8 cellular contexts compared by ENCODE assay signal in genomic region chr11:126212089-126212660, GRCh38. TPM values are rescaled to one million over a fixed set of nuclear protein-coding genes. Genes with fewer than 3 reads are reported as not detected.
DNase-seq lines count a peak whose midpoint lies in the region; ATAC-seq and TF ChIP-seq lines count a peak whose summit lies in the region.

No MANE protein-coding gene starts in this region.

- DNase-seq in activated T-cell treated with anti-CD3 and anti-CD28 coated beads, Interleukin-2, amount 50 U/mL, for 24 hours, result no peak
- no peak for DNase-seq in activated T-cell treated with anti-CD3 and anti-CD28 coated beads, Interleukin-2, amount 50 U/mL, for 1 hour
- DNase-seq in activated naive CD4-positive, alpha-beta T cell treated with anti-CD3 and anti-CD28 coated beads, Interleukin-2, amount 50 U/mL, for 72 hours (ENCODE audit: low spot score in 2 of 2), result no peak
- DNase-seq in kidney epithelial cell (ENCODE audit: low read depth), result no peak
- DNase-seq in thyroid gland, result no peak
- no peak for DNase-seq in globus pallidus (ENCODE audit: low spot score)
- no peak for DNase-seq in DMS153 treated with DMSO at 0.1 percent for 48 hours (lab: John Stamatoyannopoulos, UW; ENCODE audit: unreplicated experiment)

- peaks cover 59% of the 10 kb centered on the region for H3K4me1 Mint-ChIP-seq in activated T-cell treated with anti-CD3 and anti-CD28 coated beads, Interleukin-2, amount 50 U/mL, for 24 hours (ENCODE audit: low read depth)

- H3K36me3 Mint-ChIP-seq in activated T-cell treated with anti-CD3 and anti-CD28 coated beads, Interleukin-2, amount 50 U/mL, for 24 hours (ENCODE audit: low read depth), result peaks cover 51% of the 10 kb centered on the region
- peaks cover 9 to 10% of the 10 kb centered on the region in 2 donors for H3K36me3 Mint-ChIP-seq in activated naive CD4-positive, alpha-beta T cell treated with anti-CD3 and anti-CD28 coated beads, Interleukin-2, amount 50 U/mL, for 72 hours

- TF ChIP-seq CTCF in kidney epithelial cell (IDR thresholded peaks at IDR 0.05; ENCODE audit: insufficient read depth, low read length, poor library complexity, severe bottlenecking), result no peak
- TF ChIP-seq CTCF in thyroid gland (IDR thresholded peaks at IDR 0.05), result no peak

- no peak for TF ChIP-seq POLR2A in thyroid gland (IDR thresholded peaks at IDR 0.05)

- H3K36me3 ChIP-seq in kidney epithelial cell (ENCODE audit: control insufficient read depth, insufficient read depth, low read length) (no peaks in the 10 kb centered on the region), thyroid gland (no peaks in the 10 kb centered on the region)

- H3K4me3 Mint-ChIP-seq in activated T-cell treated with anti-CD3 and anti-CD28 coated beads, Interleukin-2, amount 50 U/mL, for 24 hours, result peak overlapping the region; percentile 96

- H3K4me3 ChIP-seq in kidney epithelial cell (ENCODE audit: low read depth, low read length) (peak overlapping the region; percentile 83), thyroid gland (replicated peaks in 1 of 3) (peak overlapping the region; percentile 60 to 76 (median 63))

- no peaks in the 10 kb centered on the region for H3K9me3 ChIP-seq in thyroid gland

- intact Hi-C loops in thyroid gland (cut with DNase I), result loop anchor here (5.0 kb wide), 1 partner anchor 55 kb away; the partner anchor contains the start of genes FOXRED1 and SRPRA

- no peak overlapping the region for H3K27ac ChIP-seq in thyroid gland

- H3K27me3 Mint-ChIP-seq in activated T-cell treated with anti-CD3 and anti-CD28 coated beads, Interleukin-2, amount 50 U/mL, for 24 hours, result no peaks in the 10 kb centered on the region

- H3K4me1 ChIP-seq in thyroid gland, result peaks cover 17 to 25% of the 10 kb centered on the region in 2 donors

- no peaks in the 10 kb centered on the region for H3K9me3 Mint-ChIP-seq in activated T-cell treated with anti-CD3 and anti-CD28 coated beads, Interleukin-2, amount 50 U/mL, for 24 hours
- H3K9me3 Mint-ChIP-seq in activated naive CD4-positive, alpha-beta T cell treated with anti-CD3 and anti-CD28 coated beads, Interleukin-2, amount 50 U/mL, for 72 hours, result no peaks in the 10 kb centered on the region

- no peaks in the 10 kb centered on the region for H3K27me3 ChIP-seq in kidney epithelial cell (ENCODE audit: control insufficient read depth, insufficient read depth, low read length)
- no peaks in the 10 kb centered on the region for H3K27me3 ChIP-seq in thyroid gland

- no peak for ATAC-seq in activated naive CD4-positive, alpha-beta T cell treated with anti-CD3 and anti-CD28 coated beads, Interleukin-2, amount 50 U/mL, for 72 hours
- no peak for ATAC-seq in HG02623 (IDR thresholded peaks at IDR 0.05; ENCODE audit: unreplicated experiment)

- 1 to 3% methylated on average over 15 of the region's 15 CpGs for WGBS in thyroid gland, 2 donors

- H3K27ac Mint-ChIP-seq in activated T-cell treated with anti-CD3 and anti-CD28 coated beads, Interleukin-2, amount 50 U/mL, for 24 hours, result peak overlapping the region; percentile 99
- peak overlapping the region; percentile 82 to 97 for H3K27ac Mint-ChIP-seq in activated naive CD4-positive, alpha-beta T cell treated with anti-CD3 and anti-CD28 coated beads, Interleukin-2, amount 50 U/mL, for 72 hours

RNA-seq across cellular contexts. Expression of gene FAM118B, which starts 0.6 kb away (rescaled TPM):
- total RNA-seq in activated naive CD4-positive, alpha-beta T cell treated with anti-CD3 and anti-CD28 coated beads, Interleukin-2, amount 50 U/mL, for 72 hours, result 10 to 100 TPM in 1 of 2 donors, 1 to 10 TPM in 1; 6.1 to 15.6 TPM
- total RNA-seq in kidney epithelial cell (35.3 and 36.0 TPM in 2 replicates), thyroid gland (10 to 100 TPM; 21.7 to 25.0 (median 23.3) TPM)

RNA-seq across cellular contexts. Expression of gene RPUSD4, which starts 0.7 kb away (rescaled TPM):
- 10 to 100 TPM; 45.6 to 48.4 TPM for total RNA-seq in activated naive CD4-positive, alpha-beta T cell treated with anti-CD3 and anti-CD28 coated beads, Interleukin-2, amount 50 U/mL, for 72 hours
- total RNA-seq in kidney epithelial cell, result 25.5 and 27.0 TPM in 2 replicates
- total RNA-seq in thyroid gland, result 10 to 100 TPM; 10.5 to 17.6 (median 14.6) TPM

RNA-seq across cellular contexts. Expression of gene SRPRA, which starts 56.5 kb away (rescaled TPM):
- total RNA-seq in activated naive CD4-positive, alpha-beta T cell treated with anti-CD3 and anti-CD28 coated beads, Interleukin-2, amount 50 U/mL, for 72 hours, result 100 to 1,000 TPM; 106 to 159 TPM
- total RNA-seq in kidney epithelial cell, result 86.2 and 101 TPM in 2 replicates
- 100 to 1,000 TPM in 3 of 4 donors, 10 to 100 TPM in 1; 95.3 to 153 (median 125) TPM for total RNA-seq in thyroid gland

RNA-seq across cellular contexts. Expression of gene FOXRED1, which starts 56.8 kb away (rescaled TPM):
- total RNA-seq in activated naive CD4-positive, alpha-beta T cell treated with anti-CD3 and anti-CD28 coated beads, Interleukin-2, amount 50 U/mL, for 72 hours, result 10 to 100 TPM; 57.7 to 61.1 TPM
- total RNA-seq in kidney epithelial cell, result 26.3 and 27.4 TPM in 2 replicates
- 10 to 100 TPM; 13.3 to 25.8 (median 20.2) TPM for total RNA-seq in thyroid gland
